Comparison of ENCODE assay signal across 14 cellular contexts in the genomic region with DNA sequence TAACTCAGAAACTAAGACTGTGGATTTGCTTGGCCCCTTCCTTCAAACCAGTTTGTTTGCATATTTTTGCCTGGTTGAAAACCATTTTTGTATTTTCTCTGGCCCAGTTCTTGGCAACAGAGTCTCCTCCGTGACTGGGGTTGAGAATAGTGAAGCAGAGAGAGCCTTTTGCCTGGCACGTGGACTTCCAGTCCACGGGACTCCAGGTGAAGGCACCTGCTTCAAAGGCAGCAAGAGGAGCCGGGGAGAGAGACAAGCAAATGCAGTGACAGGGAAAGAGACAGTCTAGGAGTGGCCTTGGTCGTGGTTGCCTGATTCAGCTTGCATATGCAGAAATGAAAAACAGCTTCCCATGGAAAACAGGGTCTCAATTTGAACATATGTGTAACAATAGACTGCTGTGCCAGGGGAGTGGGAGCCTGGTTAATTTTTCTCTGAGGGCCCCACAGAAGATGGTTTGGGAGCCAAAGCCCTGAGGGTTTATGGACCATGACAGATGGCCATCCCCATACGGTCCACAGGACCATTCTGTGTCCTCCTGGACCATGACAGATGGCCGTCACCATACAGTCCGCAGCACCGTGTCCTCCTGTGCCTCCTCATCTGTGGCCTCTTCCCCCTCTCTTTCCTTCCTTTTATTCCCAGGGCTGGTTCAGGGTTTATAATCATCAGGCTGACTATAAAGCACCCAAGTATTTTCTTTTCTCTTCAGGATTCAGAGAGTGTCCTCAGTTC.
"Had no signal": no experiment of that assay in that cellular context is flagged by ENCODE, and none has a peak within 500 bp of the region (broad histone marks: within the 10 kb centered on the region; RNA-seq: fewer than 3 reads in every experiment).

No MANE protein-coding gene starts in this region.

- H3K27ac Mint-ChIP-seq: activated T-helper 17 cell treated with anti-CD3 and anti-CD28 coated beads, Interleukin-2, amount 50 U/mL, for 72 hours; stimulated activated memory B cell treated with anti-CD40 and anti-IgM and Interleukin-4, amounts not matched to agents 10 μg/mL and 1 μg/mL and 100 μg/mL, for 72 hours had no signal

- H3K36me3 Mint-ChIP-seq: stimulated activated memory B cell treated with anti-CD40 and anti-IgM and Interleukin-4, amounts not matched to agents 10 μg/mL and 1 μg/mL and 100 μg/mL, for 72 hours had no signal

- H3K4me1 Mint-ChIP-seq: activated T-helper 17 cell treated with anti-CD3 and anti-CD28 coated beads, Interleukin-2, amount 50 U/mL, for 72 hours had no signal

- DNase-seq: activated CD4-positive, alpha-beta T cell treated with anti-CD3 and anti-CD28 coated beads for 1 hour; activated CD4-positive, alpha-beta T cell treated with anti-CD3 and anti-CD28 coated beads, Interleukin-2, amount 50 U/mL, for 4 hours; activated naive CD4-positive, alpha-beta T cell treated with Interleukin-2 at 50 U/mL for 16 hours; aorta; esophagus squamous epithelium; kidney glomerular epithelial cell; ovary; retina; stimulated activated CD4-positive, alpha-beta T cell treated with anti-CD3 and anti-CD28 coated beads, Interleukin-2, amount 100 ng/mL, for 48 hours; T-helper 1 cell; T1000 had no signal

- H3K36me3 ChIP-seq: breast epithelium, esophagus squamous epithelium, ovary had no signal

- H3K27ac ChIP-seq: breast epithelium, esophagus squamous epithelium, ovary had no signal

- H3K4me3 ChIP-seq: breast epithelium, esophagus squamous epithelium, ovary had no signal

- H3K4me3 Mint-ChIP-seq: activated T-helper 17 cell treated with anti-CD3 and anti-CD28 coated beads, Interleukin-2, amount 50 U/mL, for 72 hours; stimulated activated memory B cell treated with anti-CD40 and anti-IgM and Interleukin-4, amounts not matched to agents 10 μg/mL and 1 μg/mL and 100 μg/mL, for 72 hours had no signal

- H3K9me3 ChIP-seq: breast epithelium, esophagus squamous epithelium, ovary had no signal

- H3K4me1 ChIP-seq: breast epithelium had no signal

- H3K27me3 ChIP-seq: breast epithelium, esophagus squamous epithelium, ovary had no signal

- ATAC-seq: activated T-helper 17 cell treated with anti-CD3 and anti-CD28 coated beads, Interleukin-2, amount 50 U/mL, for 72 hours; stimulated activated memory B cell treated with anti-CD40 and anti-IgM and Interleukin-4, amounts not matched to agents 10 μg/mL and 1 μg/mL and 100 μg/mL, for 72 hours had no signal

- H3K9me3 Mint-ChIP-seq: activated T-helper 17 cell treated with anti-CD3 and anti-CD28 coated beads, Interleukin-2, amount 50 U/mL, for 72 hours had no signal

- H3K27me3 Mint-ChIP-seq: activated T-helper 17 cell treated with anti-CD3 and anti-CD28 coated beads, Interleukin-2, amount 50 U/mL, for 72 hours; stimulated activated memory B cell treated with anti-CD40 and anti-IgM and Interleukin-4, amounts not matched to agents 10 μg/mL and 1 μg/mL and 100 μg/mL, for 72 hours had no signal
